Comparison of ENCODE assay signal across 1 cellular context in genomic region chr16:69564845-69565610, GRCh38.
A peak's percentile ranks its signal among the peaks of the same experiment; 100 is the strongest.
TF ChIP-seq lines count a peak whose summit lies in the region.

No MANE protein-coding gene starts in this region.

TF ChIP-seq in K562, 482 proteins besides CTCF, POLR2A, EP300 and RAD21 (continued from another document):
- TF ChIP-seq MNT (conservative IDR thresholded peaks at IDR 0.05): peak; percentile 20 to 31; a peak in 2 of 4 replicates
- TF ChIP-seq HCFC1 (IDR thresholded peaks at IDR 0.05; ENCODE audit: low read depth, low read length): no peak
- TF ChIP-seq ZZZ3 (IDR thresholded peaks at IDR 0.05): no peak
- 0 out of 2 replicates have a peak, but pooled peaks have one; percentile 39 for TF ChIP-seq EP400 (IDR thresholded peaks at IDR 0.05)
- 0 out of 2 replicates have a peak, but pooled peaks have one; percentile 29 for TF ChIP-seq ZNF766 (CRISPR knock-in tag; conservative IDR thresholded peaks at IDR 0.05)
- TF ChIP-seq NR2C1 (IDR thresholded peaks at IDR 0.05): no peak
- TF ChIP-seq NR2C1 (tag; IDR thresholded peaks at IDR 0.05): no peak
- no peak for TF ChIP-seq CREB5 (CRISPR knock-in tag; IDR thresholded peaks at IDR 0.05)
- TF ChIP-seq HIVEP1 (CRISPR knock-in tag; IDR thresholded peaks at IDR 0.05): no peak
- peak; percentile 28 for TF ChIP-seq BRD9 (IDR thresholded peaks at IDR 0.05; ENCODE audit: low read depth, partially characterized antibody)
- no peak for TF ChIP-seq ZBTB8A (IDR thresholded peaks at IDR 0.05; ENCODE audit: partially characterized antibody)
- peak in 1 of 2 experiments; percentile 86; a peak in 1 of 4 replicates for TF ChIP-seq UBTF (IDR thresholded peaks at IDR 0.05; ENCODE audit: borderline replicate concordance in 1 of 2, low read depth in 2 of 2, low read length in 2 of 2)
